16 cellular contexts compared by ENCODE assay signal in genomic region chr2:157691695-157692094, GRCh38.
"Had no signal": no experiment of that assay in that cellular context is flagged by ENCODE, and none has a peak within 500 bp of the region (broad histone marks: within the 10 kb centered on the region; RNA-seq: fewer than 3 reads in every experiment).

No MANE protein-coding gene starts in this region.

- H3K79me2 ChIP-seq: hepatocyte, parathyroid adenoma had no signal

- DNase-seq: activated CD4-positive, alpha-beta T cell treated with anti-CD3 and anti-CD28 coated beads, Interleukin-2, amount 10 ng/mL, durations not matched to agents 24 days and 14 days; activated naive CD4-positive, alpha-beta T cell treated with anti-CD3 and anti-CD28 coated beads for 36 hours; activated T-cell treated with anti-CD3 and anti-CD28 coated beads for 4 hours; caudate nucleus; effector CD8-positive, alpha-beta T cell; kidney; left ventricle myocardium inferior; small intestine; thyroid gland; uterus had no signal

- H3K4me3 ChIP-seq: coronary artery, hepatocyte, left ventricle myocardium inferior, neural progenitor cell, thyroid gland, uterus had no signal

- ATAC-seq: activated T-helper 17 cell treated with anti-CD3 and anti-CD28 coated beads, Interleukin-2, amount 50 U/mL, for 72 hours; WTC11 had no signal

- H3K4me2 ChIP-seq: hepatocyte, neural progenitor cell had no signal

- H2AFZ ChIP-seq: hepatocyte, neural progenitor cell, parathyroid adenoma had no signal

- H3K27ac ChIP-seq: coronary artery, hepatocyte, left ventricle myocardium inferior, neural progenitor cell, parathyroid adenoma, thyroid gland, uterus had no signal

- H3K4me1 ChIP-seq: left ventricle myocardium inferior, neural progenitor cell, parathyroid adenoma, thyroid gland, uterus had no signal

- H3K36me3 ChIP-seq: neural progenitor cell, thyroid gland, uterus had no signal

- H3K9me3 ChIP-seq: thyroid gland, uterus had no signal

- H3K27me3 ChIP-seq: hepatocyte, thyroid gland, uterus had no signal

- H3K9ac ChIP-seq: neural progenitor cell, parathyroid adenoma had no signal
